ENCODE assay signal across 20 cellular contexts in the genomic region with DNA sequence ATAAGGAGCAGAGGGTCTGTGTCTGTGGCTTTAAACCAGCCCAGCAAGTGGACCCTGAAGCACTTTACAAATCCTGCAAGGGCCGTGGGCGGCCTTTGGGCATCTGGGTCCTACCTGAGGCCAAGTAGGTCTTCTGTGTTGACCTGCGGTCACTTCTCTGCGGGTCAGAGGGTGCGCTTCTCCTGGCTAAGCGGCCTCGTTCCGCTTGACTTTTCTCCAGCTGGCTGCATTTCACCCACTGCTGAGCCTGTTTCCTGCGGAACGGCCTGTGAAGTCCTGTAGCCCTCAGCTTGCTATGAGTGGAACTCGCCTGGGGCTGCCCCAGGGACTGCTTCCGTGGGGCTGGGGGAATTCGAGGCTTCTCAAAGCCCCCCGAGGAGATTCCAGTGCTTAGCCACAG. TPM values are rescaled to one million over a fixed set of nuclear protein-coding genes. Genes with fewer than 3 reads are reported as not detected.
DNase-seq lines count a peak whose midpoint lies in the region; ATAC-seq and TF ChIP-seq lines count a peak whose summit lies in the region.
"Had no signal": no experiment of that assay in that cellular context is flagged by ENCODE, and none has a peak within 500 bp of the region (broad histone marks: within the 10 kb centered on the region; RNA-seq: fewer than 3 reads in every experiment).

No MANE protein-coding gene starts in this region.

- H3K9me2 ChIP-seq in OCI-LY1 (ENCODE audit: low read depth, low read length) = no peaks in the 10 kb centered on the region

- POLR2A ChIA-PET in A673 (lab: Charles Lee; ENCODE audit: low non-redundant PET) = no interaction called here

- H3K36me3 Mint-ChIP-seq in T-helper 2 cell treated with Interferon-gamma antibody and Interleukin-4, amounts not matched to agents 5 μg/mL and 100 μg/mL, for 36 hours (ENCODE audit: low read depth) = no peaks in the 10 kb centered on the region

- H3K9ac ChIP-seq in OCI-LY1 (ENCODE audit: low read length) = no peak overlapping the region; the same call in 1 of the 2 replicates

- H3K27ac ChIP-seq in OCI-LY1 (ENCODE audit: low read depth, low read length, poor library complexity, severe bottlenecking) = peak overlapping the region; percentile 62
- no peak overlapping the region for H3K27ac ChIP-seq in sigmoid colon
- H3K27ac ChIP-seq in gastroesophageal sphincter = no peak overlapping the region
- H3K27ac ChIP-seq in A673 (ENCODE audit: low read depth, low read length, poor library complexity, severe bottlenecking) = no peak overlapping the region
- H3K27ac ChIP-seq: hepatocyte had no signal

- WGBS in sigmoid colon, 2 donors = 84 to 94% methylated on average over 14 of the region's 14 CpGs
- WGBS in gastroesophageal sphincter (ENCODE audit: low coverage in 1 of 2), 2 donors = 60 to 87% methylated on average over 1 to 10 of the region's 14 CpGs

- no peak for ATAC-seq in gastroesophageal sphincter
- ATAC-seq: PC-3 had no signal

- H3F3A ChIP-seq in OCI-LY1 (ENCODE audit: insufficient read depth, low read length) = no peaks in the 10 kb centered on the region

- TF ChIP-seq EP300 in sigmoid colon (IDR thresholded peaks at IDR 0.05) = no peak
- no peak for TF ChIP-seq EP300 in gastroesophageal sphincter (IDR thresholded peaks at IDR 0.05)

- H4K20me1 ChIP-seq in OCI-LY1 (ENCODE audit: insufficient read depth, low read length) = no peaks in the 10 kb centered on the region

- no peaks in the 10 kb centered on the region; the same call in 1 of the 2 replicates for H3K36me3 ChIP-seq in OCI-LY1 (ENCODE audit: insufficient read depth, low read length)
- H3K36me3 ChIP-seq in sigmoid colon = peaks cover 0 to 50% (median 5%) of the 10 kb centered on the region in 4 donors
- peaks cover 0 to 76% of the 10 kb centered on the region in 2 donors for H3K36me3 ChIP-seq in gastroesophageal sphincter
- no peaks in the 10 kb centered on the region for H3K36me3 ChIP-seq in A673 (ENCODE audit: insufficient read depth, low read length, poor library complexity, severe bottlenecking)

- no peaks in the 10 kb centered on the region for H3K9me3 ChIP-seq in OCI-LY1 (ENCODE audit: low read length)
- H3K9me3 ChIP-seq in sigmoid colon = no peaks in the 10 kb centered on the region
- H3K9me3 ChIP-seq in gastroesophageal sphincter = no peaks in the 10 kb centered on the region
- H3K9me3 ChIP-seq in A673 (ENCODE audit: low read depth, low read length, poor library complexity, severe bottlenecking) = no peaks in the 10 kb centered on the region

- H3K27me3 ChIP-seq in OCI-LY1 (ENCODE audit: insufficient read depth, low read length) (no peaks in the 10 kb centered on the region), sigmoid colon (no peaks in the 10 kb centered on the region), gastroesophageal sphincter (no peaks in the 10 kb centered on the region), A673 (replicated peaks; ENCODE audit: insufficient read depth, low read depth, low read length, poor library complexity) (no peaks in the 10 kb centered on the region)
- H3K27me3 ChIP-seq: hepatocyte had no signal

- peak overlapping the region; percentile 2; the same call in 1 of the 2 replicates for H3K4me2 ChIP-seq in OCI-LY1 (ENCODE audit: low read length)
- H3K4me2 ChIP-seq: hepatocyte had no signal

- CTCF ChIA-PET in A673 (lab: Charles Lee) = interaction anchor here (1.0 kb wide), 1 partner anchor 36 kb away, joined by 3 read pairs; no protein-coding TSS in a partner anchor

- H3K79me2 ChIP-seq in OCI-LY1 (ENCODE audit: insufficient read depth, low read length) = no peaks in the 10 kb centered on the region
- H3K79me2 ChIP-seq: hepatocyte had no signal

- TF ChIP-seq POLR2A in sigmoid colon (IDR thresholded peaks at IDR 0.05) (no peak), gastroesophageal sphincter (IDR thresholded peaks at IDR 0.05) (no peak)

- DNase-seq in G401 (ENCODE audit: low spot score) (peak; percentile 25), kidney tubule cell (ENCODE audit: low spot score) (peak; percentile 52), sigmoid colon (peak; percentile 38), A673 (ENCODE audit: low spot score) (no peak), DMS114 treated with DMSO at 0.1 percent for 48 hours (lab: John Stamatoyannopoulos, UW; ENCODE audit: unreplicated experiment) (no peak)
- DNase-seq in T-helper 2 cell treated with Interferon-gamma antibody and Interleukin-4, amounts not matched to agents 5 μg/mL and 100 μg/mL, for 36 hours (ENCODE audit: low spot score) = no peak
- DNase-seq: activated CD4-positive, alpha-beta T cell treated with anti-CD3 and anti-CD28 coated beads, Interleukin-2, amount 10 ng/mL, durations not matched to agents 7 days and 5 days; effector CD4-positive, alpha-beta T cell; HFFc6; kidney glomerular epithelial cell; NCI-H2081 treated with DMSO at 0.1 percent for 48 hours; NCI-H524 treated with DMSO at 0.1 percent for 48 hours; PC-3; T-helper 9 cell had no signal

- no peak overlapping the region for H3K27ac Mint-ChIP-seq in T-helper 2 cell treated with Interferon-gamma antibody and Interleukin-4, amounts not matched to agents 5 μg/mL and 100 μg/mL, for 36 hours
- H3K27ac Mint-ChIP-seq: activated CD4-positive, alpha-beta T cell treated with anti-CD3 and anti-CD28 coated beads, Interleukin-2, amount 10 ng/mL, durations not matched to agents 7 days and 5 days; activated naive CD4-positive, alpha-beta T cell treated with anti-CD3 and anti-CD28 coated beads, Interleukin-2, amount 50 U/mL, for 24 hours; brain; HFFc6; stimulated activated naive CD8-positive, alpha-beta T cell treated with anti-CD3 and anti-CD28 coated beads, Interleukin-15, Interleukin-2, amounts not matched to agents 100 ng/mL and 50 ng/mL, for 24 hours had no signal

- H3K4me3 ChIP-seq in OCI-LY1 (ENCODE audit: low read depth, low read length, poor library complexity, severe bottlenecking) = no peak overlapping the region
- H3K4me3 ChIP-seq in sigmoid colon = no peak overlapping the region
- H3K4me3 ChIP-seq in gastroesophageal sphincter = no peak overlapping the region
- no peak overlapping the region for H3K4me3 ChIP-seq in A673 (ENCODE audit: low read depth, low read length, poor library complexity, severe bottlenecking)
- H3K4me3 ChIP-seq: hepatocyte had no signal

- in situ Hi-C loops in G401 (cut with HindIII; ENCODE audit: low sequenced_read_pairs) = no loop called here

- H3K4me1 ChIP-seq in OCI-LY1 (ENCODE audit: insufficient read depth, low read length, severe bottlenecking) (peaks cover 36% of the 10 kb centered on the region), sigmoid colon (no peaks in the 10 kb centered on the region), gastroesophageal sphincter (no peaks in the 10 kb centered on the region), A673 (ENCODE audit: insufficient read depth, low read length, poor library complexity, severe bottlenecking) (no peaks in the 10 kb centered on the region)

- no peaks in the 10 kb centered on the region for H3K9me3 Mint-ChIP-seq in T-helper 2 cell treated with Interferon-gamma antibody and Interleukin-4, amounts not matched to agents 5 μg/mL and 100 μg/mL, for 36 hours
- H3K9me3 Mint-ChIP-seq: activated CD4-positive, alpha-beta T cell treated with anti-CD3 and anti-CD28 coated beads, Interleukin-2, amount 10 ng/mL, durations not matched to agents 7 days and 5 days; activated naive CD4-positive, alpha-beta T cell treated with anti-CD3 and anti-CD28 coated beads, Interleukin-2, amount 50 U/mL, for 24 hours; stimulated activated naive CD8-positive, alpha-beta T cell treated with anti-CD3 and anti-CD28 coated beads, Interleukin-15, Interleukin-2, amounts not matched to agents 100 ng/mL and 50 ng/mL, for 24 hours had no signal

- BruUV-seq in A673 (replicated peaks; lab: Mats Ljungman, UMichigan) = no TSS peak

- H3K27me3 Mint-ChIP-seq in T-helper 2 cell treated with Interferon-gamma antibody and Interleukin-4, amounts not matched to agents 5 μg/mL and 100 μg/mL, for 36 hours (ENCODE audit: low read depth) = no peaks in the 10 kb centered on the region
- H3K27me3 Mint-ChIP-seq: activated CD4-positive, alpha-beta T cell treated with anti-CD3 and anti-CD28 coated beads, Interleukin-2, amount 10 ng/mL, durations not matched to agents 7 days and 5 days; activated naive CD4-positive, alpha-beta T cell treated with anti-CD3 and anti-CD28 coated beads, Interleukin-2, amount 50 U/mL, for 24 hours; stimulated activated naive CD8-positive, alpha-beta T cell treated with anti-CD3 and anti-CD28 coated beads, Interleukin-15, Interleukin-2, amounts not matched to agents 100 ng/mL and 50 ng/mL, for 24 hours had no signal

- intact Hi-C loops in sigmoid colon (cut with DNase I) = no loop called here
- intact Hi-C loops in A673 (cut with micrococcal nuclease; ENCODE audit: unreplicated experiment) = no loop called here

- H3K4me1 Mint-ChIP-seq in T-helper 2 cell treated with Interferon-gamma antibody and Interleukin-4, amounts not matched to agents 5 μg/mL and 100 μg/mL, for 36 hours (ENCODE audit: low read depth) = no peaks in the 10 kb centered on the region
- H3K4me1 Mint-ChIP-seq: activated naive CD4-positive, alpha-beta T cell treated with anti-CD3 and anti-CD28 coated beads, Interleukin-2, amount 50 U/mL, for 24 hours had no signal

- TF ChIP-seq CTCF in OCI-LY1 (IDR thresholded peaks at IDR 0.05; ENCODE audit: low read length) (no peak), sigmoid colon (IDR thresholded peaks at IDR 0.05) (no peak), gastroesophageal sphincter (IDR thresholded peaks at IDR 0.05) (no peak), A673 (conservative IDR thresholded peaks at IDR 0.05; ENCODE audit: low read depth, low read length) (no peak)

- no peak overlapping the region for H3K4me3 Mint-ChIP-seq in T-helper 2 cell treated with Interferon-gamma antibody and Interleukin-4, amounts not matched to agents 5 μg/mL and 100 μg/mL, for 36 hours
- H3K4me3 Mint-ChIP-seq: activated CD4-positive, alpha-beta T cell treated with anti-CD3 and anti-CD28 coated beads, Interleukin-2, amount 10 ng/mL, durations not matched to agents 7 days and 5 days; activated naive CD4-positive, alpha-beta T cell treated with anti-CD3 and anti-CD28 coated beads, Interleukin-2, amount 50 U/mL, for 24 hours; brain; HFFc6; stimulated activated naive CD8-positive, alpha-beta T cell treated with anti-CD3 and anti-CD28 coated beads, Interleukin-15, Interleukin-2, amounts not matched to agents 100 ng/mL and 50 ng/mL, for 24 hours had no signal

- no peak overlapping the region for H2AFZ ChIP-seq in OCI-LY1 (ENCODE audit: low read length)
- H2AFZ ChIP-seq: hepatocyte had no signal

RNA-seq across cellular contexts. Expression of a gene that starts 43.3 kb away (rescaled TPM):
- total RNA-seq in G401 (2014; rRNA removed; shearing (Covaris generic)) = 0.37 and 0.86 TPM in 2 replicates
- total RNA-seq in sigmoid colon (1 to 10 TPM; 2.3 to 7.8 (median 5.0) TPM), gastroesophageal sphincter (1 to 10 TPM; 3.7 to 7.8 (median 4.3) TPM), A673 (2021) (11.2 and 11.9 TPM in 2 replicates)
- polyA plus RNA-seq in sigmoid colon = 10 to 100 TPM; 21.0 to 98.5 (median 31.2) TPM
- total RNA-seq: HFFc6 had no signal

Comparison
In these comparisons a context has a peak if more than half of its experiments do, and no peak if none do; other contexts are left out.
1. DNase-seq: peak in G401 (single experiment), kidney tubule cell (single experiment) and sigmoid colon (single experiment); none in A673 (single experiment), T-helper 2 cell treated with Interferon-gamma antibody and Interleukin-4, amounts not matched to agents 5 μg/mL and 100 μg/mL, for 36 hours (single experiment) and DMS114 treated with DMSO at 0.1 percent for 48 hours (single experiment).